Comparison of ENCODE assay signal across 8 cellular contexts in the genomic region with DNA sequence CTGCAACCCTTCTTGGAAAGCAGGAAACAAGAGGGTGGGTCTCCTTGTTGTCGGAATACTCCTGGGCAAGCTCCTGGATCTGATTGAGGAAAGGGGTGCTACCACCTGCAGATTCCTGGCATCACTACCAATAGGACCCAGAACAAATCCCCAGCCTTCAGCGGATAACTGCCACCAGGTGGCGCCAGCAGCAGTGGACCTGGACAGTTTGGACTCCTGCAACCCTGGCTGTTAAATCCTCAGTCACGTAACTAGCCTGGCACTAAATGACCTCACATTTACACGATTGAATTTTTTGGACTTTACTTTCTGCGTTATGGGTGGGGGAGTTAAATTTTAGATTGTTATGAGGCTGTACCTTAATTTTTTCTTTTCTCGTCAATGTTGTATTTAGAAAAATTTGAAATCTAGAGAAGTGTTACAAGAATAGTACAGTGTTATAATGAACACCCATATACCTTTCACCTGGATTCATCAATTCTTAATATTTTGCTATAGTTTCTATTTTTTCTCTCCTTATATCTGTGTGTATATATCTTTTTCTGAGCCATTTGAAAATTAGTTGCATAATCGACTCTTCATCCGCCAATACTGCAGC.
DNase-seq lines count a peak whose midpoint lies in the region; ATAC-seq and TF ChIP-seq lines count a peak whose summit lies in the region.

No MANE protein-coding gene starts in this region.

- DNase-seq in CD4-positive, CD25-positive, alpha-beta regulatory T cell: peak in 2 of 3 donors; percentile 2 to 42
- DNase-seq in NCI-H2196 (lab: John Stamatoyannopoulos, UW; ENCODE audit: unreplicated experiment) (peak; percentile 77), erythroblast (lab: John Stamatoyannopoulos, UW) (peak; percentile 61 to 75), natural killer cell (no peak), transverse colon (peak; percentile 80)
- DNase-seq in activated CD4-positive, alpha-beta T cell treated with anti-CD3 and anti-CD28 coated beads, Interleukin-2, amount 50 U/mL, for 1 hour: peak; percentile 25

- intact Hi-C loops in natural killer cell (cut with micrococcal nuclease): no loop called here
- intact Hi-C loops in transverse colon (cut with DNase I; ENCODE audit: low total_unique reads): no loop called here

- ATAC-seq in CD4-positive, CD25-positive, alpha-beta regulatory T cell (ENCODE audit: low read depth in 2 of 2): no peak
- ATAC-seq in GM19025 (IDR thresholded peaks at IDR 0.05; ENCODE audit: low read depth, unreplicated experiment) (peak; percentile 60), HG03159 (IDR thresholded peaks at IDR 0.05; ENCODE audit: unreplicated experiment) (peak; percentile 88), natural killer cell (peak in 1 of 3 donors; percentile 39)

- no peak for TF ChIP-seq EP300 in transverse colon (IDR thresholded peaks at IDR 0.05; ENCODE audit: low read depth)

- H3K36me3 ChIP-seq in CD4-positive, CD25-positive, alpha-beta regulatory T cell (ENCODE audit: control insufficient read depth, insufficient read depth, low read length): no peaks in the 10 kb centered on the region
- H3K36me3 ChIP-seq in transverse colon: no peaks in the 10 kb centered on the region

- 32 to 38% methylated on average over 5 to 9 of the region's 9 CpGs for WGBS in transverse colon (ENCODE audit: low coverage in 1 of 2), 2 donors

- no peaks in the 10 kb centered on the region for H3K9me3 ChIP-seq in CD4-positive, CD25-positive, alpha-beta regulatory T cell (ENCODE audit: control insufficient read depth in 2 of 2, low read length in 2 of 2)
- no peaks in the 10 kb centered on the region for H3K9me3 ChIP-seq in transverse colon

- H3K36me3 Mint-ChIP-seq in CD4-positive, CD25-positive, alpha-beta regulatory T cell: no peaks in the 10 kb centered on the region
- H3K36me3 Mint-ChIP-seq in natural killer cell: no peaks in the 10 kb centered on the region

- TF ChIP-seq POLR2A in erythroblast (IDR thresholded peaks at IDR 0.05; ENCODE audit: low read length) (no peak), transverse colon (IDR thresholded peaks at IDR 0.05) (no peak)

- no peak overlapping the region for H3K27ac ChIP-seq in CD4-positive, CD25-positive, alpha-beta regulatory T cell (ENCODE audit: insufficient read depth, low read length, poor library complexity, severe bottlenecking)
- H3K27ac ChIP-seq in transverse colon: no peak overlapping the region

- H3K27me3 ChIP-seq in CD4-positive, CD25-positive, alpha-beta regulatory T cell (ENCODE audit: control insufficient read depth, insufficient read depth, low read length): no peaks in the 10 kb centered on the region
- no peaks in the 10 kb centered on the region for H3K27me3 ChIP-seq in transverse colon

- TF ChIP-seq CTCF in natural killer cell (IDR thresholded peaks at IDR 0.05) (peak; percentile 42), transverse colon (IDR thresholded peaks at IDR 0.05) (peak; percentile 63 to 79 (median 74))

- no peaks in the 10 kb centered on the region for H3K4me1 Mint-ChIP-seq in CD4-positive, CD25-positive, alpha-beta regulatory T cell
- H3K4me1 Mint-ChIP-seq in natural killer cell: no peaks in the 10 kb centered on the region

- no peak overlapping the region for H3K4me3 ChIP-seq in CD4-positive, CD25-positive, alpha-beta regulatory T cell (ENCODE audit: low read depth, low read length)
- H3K4me3 ChIP-seq in transverse colon: no peak overlapping the region

- H3K9me3 Mint-ChIP-seq in CD4-positive, CD25-positive, alpha-beta regulatory T cell: peaks cover 0 to 4% (median 0%) of the 10 kb centered on the region in 7 donors
- H3K9me3 Mint-ChIP-seq in natural killer cell: no peaks in the 10 kb centered on the region

- no peak overlapping the region for H3K4me3 Mint-ChIP-seq in CD4-positive, CD25-positive, alpha-beta regulatory T cell
- no peak overlapping the region for H3K4me3 Mint-ChIP-seq in natural killer cell

- no peaks in the 10 kb centered on the region for H3K4me1 ChIP-seq in CD4-positive, CD25-positive, alpha-beta regulatory T cell (ENCODE audit: control insufficient read depth, insufficient read depth, low read length, poor library complexity, severe bottlenecking)
- no peaks in the 10 kb centered on the region for H3K4me1 ChIP-seq in transverse colon

- peak overlapping the region in 1 of 3 donors; percentile 14 for H3K27ac Mint-ChIP-seq in CD4-positive, CD25-positive, alpha-beta regulatory T cell
- no peak overlapping the region for H3K27ac Mint-ChIP-seq in natural killer cell

- H3K27me3 Mint-ChIP-seq in CD4-positive, CD25-positive, alpha-beta regulatory T cell: no peaks in the 10 kb centered on the region
- no peaks in the 10 kb centered on the region for H3K27me3 Mint-ChIP-seq in natural killer cell (ENCODE audit: low read depth in 2 of 2)

- in situ Hi-C loops in transverse colon (cut with MboI; ENCODE audit: low pct_ligation_motif_present in 1 of 4, low pct_unique_long_range_greater_than_20kb in 1 of 4, low sequenced_read_pairs in 3 of 4): loop anchor here in 1 of 4 donors (25.0 kb wide), 1 partner anchor 107 kb away; a partner anchor contains a TSS

Comparison
In these comparisons a context has a peak if more than half of its experiments do, and no peak if none do; other contexts are left out.
1. ATAC-seq: peak in GM19025 (single experiment) and HG03159 (single experiment); none in CD4-positive, CD25-positive, alpha-beta regulatory T cell (0 of 2).